18 cellular contexts compared by ENCODE assay signal in the genomic region with DNA sequence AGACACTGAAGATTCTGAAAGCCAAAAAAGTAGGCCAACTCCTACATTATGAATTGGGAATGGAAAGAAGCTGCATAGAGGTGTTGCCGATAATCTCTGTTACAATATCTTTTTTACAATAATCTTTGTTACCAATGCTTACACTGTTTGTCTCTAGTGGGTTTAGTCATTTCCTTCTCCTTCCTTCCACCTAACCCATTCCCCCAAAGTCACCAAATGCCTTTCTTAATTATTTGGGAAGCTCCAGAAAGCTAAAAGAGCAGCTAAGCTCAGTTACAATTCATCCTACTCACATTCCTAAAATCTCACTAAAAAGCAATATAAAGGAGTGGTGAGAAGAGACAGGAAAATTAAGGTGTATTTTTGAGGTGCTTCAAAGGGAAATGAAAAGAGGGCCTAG.
A peak's percentile ranks its signal among the peaks of the same experiment; 100 is the strongest.
DNase-seq lines count a peak whose midpoint lies in the region; ATAC-seq, FAIRE-seq and TF ChIP-seq lines count a peak whose summit lies in the region.
"Had no signal": no experiment of that assay in that cellular context is flagged by ENCODE, and none has a peak within 500 bp of the region (broad histone marks: within the 10 kb centered on the region; RNA-seq: fewer than 3 reads in every experiment).

No MANE protein-coding gene starts in this region.

- no peak overlapping the region for H3K4me3 ChIP-seq in GM23338
- H3K4me3 ChIP-seq in endothelial cell of umbilical vein (replicated peaks in 1 of 3; ENCODE audit: insufficient read depth in 1 of 3, low read depth in 1 of 3, low read length in 3 of 3): peak overlapping the region in 1 of 3 experiments; percentile 32
- H3K4me3 ChIP-seq: PC-9, SJSA1 had no signal

- no peak overlapping the region for H3K4me2 ChIP-seq in GM23338
- H3K4me2 ChIP-seq in endothelial cell of umbilical vein (ENCODE audit: insufficient read depth, low read length): peak overlapping the region; percentile 79
- H3K4me2 ChIP-seq: KMS-11, PC-9 had no signal

- H4K20me1 ChIP-seq in GM23338 (replicated peaks; ENCODE audit: insufficient read depth) (no peaks in the 10 kb centered on the region), endothelial cell of umbilical vein (replicated peaks; ENCODE audit: control insufficient read depth, extremely low read depth, insufficient read depth, low read length) (no peaks in the 10 kb centered on the region)

- no peak for TF ChIP-seq POLR2A in endothelial cell of umbilical vein (IDR thresholded peaks at IDR 0.05; ENCODE audit: low read depth, low read length)

- H3K9me2 ChIP-seq in GM23338 (ENCODE audit: insufficient read depth): no peaks in the 10 kb centered on the region

- no peak overlapping the region for H3K9ac ChIP-seq in endothelial cell of umbilical vein (replicated peaks; ENCODE audit: extremely low read depth, insufficient read depth, low read length)
- H3K9ac ChIP-seq: KMS-11 had no signal

- intact Hi-C loops in endothelial cell of umbilical vein (cut with micrococcal nuclease): no loop called here

- H3K27ac ChIP-seq in GM23338 (ENCODE audit: low read depth) (no peak overlapping the region), endothelial cell of umbilical vein (ENCODE audit: insufficient read depth, low read depth, low read length) (peak overlapping the region; percentile 78)
- H3K27ac ChIP-seq: C4-2B, KMS-11, PC-9, SJSA1 had no signal

- H2AFZ ChIP-seq in GM23338 (no peak overlapping the region), endothelial cell of umbilical vein (ENCODE audit: low read depth, low read length) (peak overlapping the region; percentile 13)
- H2AFZ ChIP-seq: PC-9 had no signal

- H3K4me1 Mint-ChIP-seq in GM23338 (peaks cover 35% of the 10 kb centered on the region), WTC11 (peaks cover 37% of the 10 kb centered on the region)

- no peaks in the 10 kb centered on the region for H3K9me3 ChIP-seq in endothelial cell of umbilical vein (replicated peaks; ENCODE audit: control insufficient read depth, insufficient read depth, low read length)
- H3K9me3 ChIP-seq: SJSA1 had no signal

- peaks cover 1% of the 10 kb centered on the region; the same call in 1 of the 3 replicates for H3K9me3 Mint-ChIP-seq in GM23338
- no peaks in the 10 kb centered on the region for H3K9me3 Mint-ChIP-seq in WTC11

- FAIRE-seq in endothelial cell of umbilical vein (lab: Jason Lieb, UNC): no peak
- FAIRE-seq: D721Med, HepG2 had no signal

- ATAC-seq in GM23338 (no peak), WTC11 (no peak), GM19328 (IDR thresholded peaks at IDR 0.05; ENCODE audit: unreplicated experiment) (no peak), HG03521 (IDR thresholded peaks at IDR 0.05; ENCODE audit: unreplicated experiment) (no peak)
- ATAC-seq: HepG2 had no signal

- no peaks in the 10 kb centered on the region for H3K27me3 Mint-ChIP-seq in GM23338 (ENCODE audit: insufficient read depth, low read depth, poor library complexity)
- no peaks in the 10 kb centered on the region for H3K27me3 Mint-ChIP-seq in WTC11 (ENCODE audit: low read depth)

- H3K27ac Mint-ChIP-seq in GM23338: peak overlapping the region; percentile 61
- H3K27ac Mint-ChIP-seq in WTC11: peak overlapping the region; percentile 5; the same call in 1 of the 2 replicates

- H3K9me1 ChIP-seq in endothelial cell of umbilical vein (replicated peaks; ENCODE audit: control insufficient read depth, extremely low read depth, insufficient read depth, low read length): no peaks in the 10 kb centered on the region

- CTCF ChIA-PET in WTC11 (lab: Charles Lee) (interaction anchor here (0.6 to 1.2 kb wide), 2 partner anchors 144 to 219 kb away, joined by 3 to 4 read pairs; no protein-coding TSS in a partner anchor), endothelial cell of umbilical vein (lab: Charles Lee) (interaction anchor here (0.8 to 1.4 kb wide), 5 partner anchors 17 to 389 kb away, joined by 3 to 4 read pairs (median 3); no protein-coding TSS in a partner anchor)

- dilution Hi-C loops in endothelial cell of umbilical vein (cut with MboI; ENCODE audit: extremely low pct_ligation_motif_present, low sequenced_read_pairs): no loop called here

- H3K79me2 ChIP-seq in GM23338 (replicated peaks; ENCODE audit: insufficient read depth) (no peaks in the 10 kb centered on the region), endothelial cell of umbilical vein (ENCODE audit: control insufficient read depth, insufficient read depth, low read length) (no peaks in the 10 kb centered on the region)

- H3K27me3 ChIP-seq in GM23338 (ENCODE audit: insufficient read depth) (no peaks in the 10 kb centered on the region), endothelial cell of umbilical vein (ENCODE audit: control insufficient read depth in 2 of 2, insufficient read depth in 2 of 2, low read length in 2 of 2) (no peaks in the 10 kb centered on the region)
- H3K27me3 ChIP-seq: SJSA1 had no signal

- H3K4me3 Mint-ChIP-seq in GM23338 (no peak overlapping the region), WTC11 (no peak overlapping the region)

- TF ChIP-seq CTCF in GM23338 (conservative IDR thresholded peaks at IDR 0.05; ENCODE audit: low read depth in 2 of 2): no peak
- TF ChIP-seq CTCF in WTC11 (IDR thresholded peaks at IDR 0.05): no peak
- no peak for TF ChIP-seq CTCF in endothelial cell of umbilical vein (IDR thresholded peaks at IDR 0.05; ENCODE audit: extremely low read depth in 1 of 2, insufficient read depth in 1 of 2, low read depth in 1 of 2, low read length in 2 of 2)

- H3K4me1 ChIP-seq in GM23338 (ENCODE audit: insufficient read depth) (peaks cover 25% of the 10 kb centered on the region), endothelial cell of umbilical vein (ENCODE audit: control insufficient read depth, extremely low read depth, insufficient read depth, low read length) (peaks cover 29% of the 10 kb centered on the region)

- H3F3A ChIP-seq in GM23338 (replicated peaks; ENCODE audit: low read depth): no peaks in the 10 kb centered on the region

- H3K36me3 Mint-ChIP-seq in GM23338 (ENCODE audit: low read depth): peaks cover 5% of the 10 kb centered on the region
- H3K36me3 Mint-ChIP-seq in WTC11: peaks cover 1% of the 10 kb centered on the region; the same call in 1 of the 2 replicates

- H3K36me3 ChIP-seq in GM23338 (ENCODE audit: insufficient read depth): no peaks in the 10 kb centered on the region
- H3K36me3 ChIP-seq in endothelial cell of umbilical vein (ENCODE audit: control insufficient read depth in 2 of 2, extremely low read depth in 1 of 2, insufficient read depth in 2 of 2, low read length in 2 of 2): no peaks in the 10 kb centered on the region
- H3K36me3 ChIP-seq: SJSA1 had no signal

- POLR2A ChIA-PET in WTC11 (lab: Charles Lee): no interaction called here
- POLR2A ChIA-PET in endothelial cell of umbilical vein (lab: Charles Lee): interaction anchor here (0.7 to 1.4 kb wide), 2 partner anchors 328 to 472 kb away, joined by 3 to 12 read pairs; a partner anchor contains a TSS

- BruUV-seq in endothelial cell of umbilical vein (replicated peaks; lab: Mats Ljungman, UMichigan): no TSS peak

- DNase-seq in GM23338 (ENCODE audit: low spot score): no peak
- no peak for DNase-seq in WTC11 (ENCODE audit: low spot score)
- DNase-seq in endothelial cell of umbilical vein (ENCODE audit: low read depth, low spot score): peak; percentile 57
- peak; percentile 42 for DNase-seq in putamen (ENCODE audit: low spot score)
- no peak for DNase-seq in NCI-H146 (lab: John Stamatoyannopoulos, UW)
- no peak for DNase-seq in HUDEP-2 (lab: John Stamatoyannopoulos, UW; ENCODE audit: unreplicated experiment in 76 of 76)
- DNase-seq: NCI-H1417, NCI-H187 treated with DMSO at 0.1 percent for 48 hours, NCI-H226, NCI-H524, PC-9 had no signal

TF ChIP-seq in GM23338, 12 proteins besides CTCF, POLR2A, EP300 and RAD21 (continues in another document):
- no peak for TF ChIP-seq ZNF114 (CRISPR knock-in tag; IDR thresholded peaks at IDR 0.05)

TF ChIP-seq in WTC11, 78 proteins besides CTCF, POLR2A, EP300 and RAD21 (continues in another document):
- TF ChIP-seq, protein P1, sequence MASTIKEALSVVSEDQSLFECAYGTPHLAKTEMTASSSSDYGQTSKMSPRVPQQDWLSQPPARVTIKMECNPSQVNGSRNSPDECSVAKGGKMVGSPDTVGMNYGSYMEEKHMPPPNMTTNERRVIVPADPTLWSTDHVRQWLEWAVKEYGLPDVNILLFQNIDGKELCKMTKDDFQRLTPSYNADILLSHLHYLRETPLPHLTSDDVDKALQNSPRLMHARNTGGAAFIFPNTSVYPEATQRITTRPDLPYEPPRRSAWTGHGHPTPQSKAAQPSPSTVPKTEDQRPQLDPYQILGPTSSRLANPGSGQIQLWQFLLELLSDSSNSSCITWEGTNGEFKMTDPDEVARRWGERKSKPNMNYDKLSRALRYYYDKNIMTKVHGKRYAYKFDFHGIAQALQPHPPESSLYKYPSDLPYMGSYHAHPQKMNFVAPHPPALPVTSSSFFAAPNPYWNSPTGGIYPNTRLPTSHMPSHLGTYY (CRISPR knock-in tag; IDR thresholded peaks at IDR 0.05): no peak
- TF ChIP-seq, protein P2, sequence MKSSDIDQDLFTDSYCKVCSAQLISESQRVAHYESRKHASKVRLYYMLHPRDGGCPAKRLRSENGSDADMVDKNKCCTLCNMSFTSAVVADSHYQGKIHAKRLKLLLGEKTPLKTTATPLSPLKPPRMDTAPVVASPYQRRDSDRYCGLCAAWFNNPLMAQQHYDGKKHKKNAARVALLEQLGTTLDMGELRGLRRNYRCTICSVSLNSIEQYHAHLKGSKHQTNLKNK (CRISPR knock-in tag; IDR thresholded peaks at IDR 0.05): no peak
- no peak for TF ChIP-seq GABPB1 (CRISPR knock-in tag; IDR thresholded peaks at IDR 0.05)

TF ChIP-seq in endothelial cell of umbilical vein, 7 proteins besides CTCF, POLR2A, EP300 and RAD21:
- no peak for TF ChIP-seq MYC (IDR thresholded peaks at IDR 0.05; ENCODE audit: low read depth, low read length)
- TF ChIP-seq, protein P3, sequence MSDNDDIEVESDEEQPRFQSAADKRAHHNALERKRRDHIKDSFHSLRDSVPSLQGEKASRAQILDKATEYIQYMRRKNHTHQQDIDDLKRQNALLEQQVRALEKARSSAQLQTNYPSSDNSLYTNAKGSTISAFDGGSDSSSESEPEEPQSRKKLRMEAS (IDR thresholded peaks at IDR 0.05; ENCODE audit: insufficient read depth, insufficient read length): no peak
- peak; percentile 31 for TF ChIP-seq POLR2AphosphoS5 (IDR thresholded peaks at IDR 0.05; ENCODE audit: insufficient read depth, low read depth, low read length)
- TF ChIP-seq FOS (IDR thresholded peaks at IDR 0.05; ENCODE audit: borderline replicate concordance, insufficient read depth, low read length): peak; percentile 53
TF ChIP-seq in endothelial cell of umbilical vein: peak in this region for 2.

Comparison
In these comparisons a context has a peak if more than half of its experiments do, and no peak if none do; other contexts are left out.
1. DNase-seq: peak in endothelial cell of umbilical vein (single experiment) and putamen (single experiment); none in GM23338 (single experiment), WTC11 (single experiment), NCI-H146 (single experiment) and HUDEP-2 (0 of 76).